8 cellular contexts compared by ENCODE assay signal in the genomic region with DNA sequence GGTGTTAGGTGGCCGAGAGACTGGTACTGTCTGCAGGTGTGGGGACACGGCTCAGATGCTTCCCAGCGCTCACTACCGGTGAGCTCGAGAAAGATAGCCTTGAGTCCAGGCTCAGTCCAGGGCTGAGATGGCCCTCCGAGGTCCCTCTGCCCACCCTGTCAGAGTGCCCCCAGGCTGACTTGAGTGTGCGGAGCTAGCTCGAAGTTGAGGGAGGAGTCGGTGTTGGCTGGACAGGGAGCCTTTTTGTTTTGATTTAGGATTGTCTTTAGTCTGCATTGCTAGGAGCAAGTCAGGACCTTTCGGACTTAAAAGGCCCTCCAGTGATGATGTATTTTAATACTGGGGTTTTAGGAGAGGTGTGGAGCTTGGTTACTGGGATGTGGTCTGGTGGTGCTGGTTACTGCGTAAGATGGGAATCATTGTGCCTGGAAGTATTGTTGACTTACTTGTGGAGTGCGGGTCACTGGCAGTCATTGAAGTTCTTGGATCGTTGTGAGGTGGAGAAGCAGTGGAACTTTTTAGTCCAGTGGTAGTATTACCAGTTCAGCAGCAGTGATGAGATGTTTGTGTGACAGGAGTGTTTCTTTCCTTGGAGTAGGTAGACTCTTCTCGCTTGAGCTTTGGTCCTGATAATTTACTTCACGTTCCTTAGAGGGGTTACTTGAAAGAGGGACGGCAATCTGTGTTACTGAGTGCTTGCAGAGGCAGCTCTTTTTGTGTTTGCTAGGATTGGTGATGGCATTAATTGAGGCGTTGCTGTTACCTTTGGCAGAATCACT. TPM values are rescaled to one million over a fixed set of nuclear protein-coding genes. Genes with fewer than 3 reads are reported as not detected.
A peak's percentile ranks its signal among the peaks of the same experiment; 100 is the strongest.
DNase-seq lines count a peak whose midpoint lies in the region; ATAC-seq and TF ChIP-seq lines count a peak whose summit lies in the region.

No MANE protein-coding gene starts in this region.

- peak overlapping the region; percentile 94 for H3K27ac Mint-ChIP-seq in activated CD8-positive, alpha-beta memory T cell treated with anti-CD3 and anti-CD28 coated beads, Interleukin-2, amount 10 ng/mL, durations not matched to agents 7 days and 5 days

- no peaks in the 10 kb centered on the region for H3K27me3 Mint-ChIP-seq in activated CD8-positive, alpha-beta memory T cell treated with anti-CD3 and anti-CD28 coated beads, Interleukin-2, amount 10 ng/mL, durations not matched to agents 7 days and 5 days

- no peak for TF ChIP-seq POLR2A in vagina (IDR thresholded peaks at IDR 0.05)

- no peaks in the 10 kb centered on the region for H3K9me3 ChIP-seq in vagina

- ATAC-seq in activated CD8-positive, alpha-beta memory T cell treated with anti-CD3 and anti-CD28 coated beads, Interleukin-2, amount 10 ng/mL, durations not matched to agents 7 days and 5 days = no peak
- ATAC-seq in HG03565 (IDR thresholded peaks at IDR 0.05; ENCODE audit: unreplicated experiment) = no peak

- intact Hi-C loops in vagina (cut with DNase I) = no loop called here

- peaks cover 39% of the 10 kb centered on the region for H3K4me1 Mint-ChIP-seq in activated CD8-positive, alpha-beta memory T cell treated with anti-CD3 and anti-CD28 coated beads, Interleukin-2, amount 10 ng/mL, durations not matched to agents 7 days and 5 days

- H3K27me3 ChIP-seq in vagina = no peaks in the 10 kb centered on the region

- peak overlapping the region; percentile 92 for H3K4me3 Mint-ChIP-seq in activated CD8-positive, alpha-beta memory T cell treated with anti-CD3 and anti-CD28 coated beads, Interleukin-2, amount 10 ng/mL, durations not matched to agents 7 days and 5 days

- no peaks in the 10 kb centered on the region for H3K36me3 ChIP-seq in vagina

- peak overlapping the region; percentile 81 to 95 for H3K4me3 ChIP-seq in vagina

- H3K4me1 ChIP-seq in vagina = peaks cover 34% of the 10 kb centered on the region

- peaks cover 16% of the 10 kb centered on the region for H3K36me3 Mint-ChIP-seq in activated CD8-positive, alpha-beta memory T cell treated with anti-CD3 and anti-CD28 coated beads, Interleukin-2, amount 10 ng/mL, durations not matched to agents 7 days and 5 days

- CTCF ChIA-PET in activated CD8-positive, alpha-beta memory T cell treated with anti-CD3 and anti-CD28 coated beads, Interleukin-2, amount 10 ng/mL, durations not matched to agents 7 days and 5 days (lab: Charles Lee) = interaction anchor here (0.5 to 2.7 kb wide), 8 partner anchors 9 to 74 kb away, joined by 3 to 15 read pairs (median 5); no protein-coding TSS in a partner anchor

- H3K27ac ChIP-seq in vagina = peak overlapping the region; percentile 84

- no peak for TF ChIP-seq CTCF in vagina (IDR thresholded peaks at IDR 0.05)

- H3K9me3 Mint-ChIP-seq in activated CD8-positive, alpha-beta memory T cell treated with anti-CD3 and anti-CD28 coated beads, Interleukin-2, amount 10 ng/mL, durations not matched to agents 7 days and 5 days (ENCODE audit: low read depth) = no peaks in the 10 kb centered on the region

- no peak for DNase-seq in activated CD8-positive, alpha-beta memory T cell treated with anti-CD3 and anti-CD28 coated beads, Interleukin-2, amount 10 ng/mL, durations not matched to agents 7 days and 5 days
- no peak for DNase-seq in activated CD8-positive, alpha-beta memory T cell treated with anti-CD3 and anti-CD28 coated beads, Interleukin-2, amount 50 U/mL, for 48 hours
- DNase-seq in OCI-M1 (lab: John Stamatoyannopoulos, UW) (peak; percentile 48), dermis blood vessel endothelial cell (peak; percentile 34), midbrain (lab: John Stamatoyannopoulos, UW) (peak; percentile 70), vagina (ENCODE audit: extremely low spot score in 2 of 2) (no peak), NCI-H2196 (lab: John Stamatoyannopoulos, UW; ENCODE audit: unreplicated experiment) (no peak)

RNA-seq across cellular contexts. Expression of a gene that starts 0.6 kb away (rescaled TPM):
- 10 to 100 TPM in 1 of 2 experiments, 1 to 10 TPM in 1; 8.6 to 11.2 TPM for total RNA-seq in activated CD8-positive, alpha-beta memory T cell treated with anti-CD3 and anti-CD28 coated beads, Interleukin-2, amount 10 ng/mL, durations not matched to agents 7 days and 5 days
- total RNA-seq in dermis blood vessel endothelial cell (4.4 and 5.3 TPM in 2 replicates), vagina (17.2 TPM)

RNA-seq across cellular contexts. Expression of a gene that starts 0.7 kb away (rescaled TPM):
- 100 to 1,000 TPM; 119 to 120 TPM for total RNA-seq in activated CD8-positive, alpha-beta memory T cell treated with anti-CD3 and anti-CD28 coated beads, Interleukin-2, amount 10 ng/mL, durations not matched to agents 7 days and 5 days
- 232 and 234 TPM in 2 replicates for total RNA-seq in dermis blood vessel endothelial cell
- total RNA-seq in vagina = 171 TPM

Comparison
In these comparisons a context has a peak if more than half of its experiments do, and no peak if none do; other contexts are left out.
1. DNase-seq: peak in OCI-M1 (single experiment), dermis blood vessel endothelial cell (single experiment) and midbrain (single experiment); none in activated CD8-positive, alpha-beta memory T cell treated with anti-CD3 and anti-CD28 coated beads, Interleukin-2, amount 10 ng/mL, durations not matched to agents 7 days and 5 days (single experiment), activated CD8-positive, alpha-beta memory T cell treated with anti-CD3 and anti-CD28 coated beads, Interleukin-2, amount 50 U/mL, for 48 hours (single experiment), vagina (0 of 2) and NCI-H2196 (single experiment).